Comparison of ENCODE assay signal across 24 cellular contexts in the genomic region with DNA sequence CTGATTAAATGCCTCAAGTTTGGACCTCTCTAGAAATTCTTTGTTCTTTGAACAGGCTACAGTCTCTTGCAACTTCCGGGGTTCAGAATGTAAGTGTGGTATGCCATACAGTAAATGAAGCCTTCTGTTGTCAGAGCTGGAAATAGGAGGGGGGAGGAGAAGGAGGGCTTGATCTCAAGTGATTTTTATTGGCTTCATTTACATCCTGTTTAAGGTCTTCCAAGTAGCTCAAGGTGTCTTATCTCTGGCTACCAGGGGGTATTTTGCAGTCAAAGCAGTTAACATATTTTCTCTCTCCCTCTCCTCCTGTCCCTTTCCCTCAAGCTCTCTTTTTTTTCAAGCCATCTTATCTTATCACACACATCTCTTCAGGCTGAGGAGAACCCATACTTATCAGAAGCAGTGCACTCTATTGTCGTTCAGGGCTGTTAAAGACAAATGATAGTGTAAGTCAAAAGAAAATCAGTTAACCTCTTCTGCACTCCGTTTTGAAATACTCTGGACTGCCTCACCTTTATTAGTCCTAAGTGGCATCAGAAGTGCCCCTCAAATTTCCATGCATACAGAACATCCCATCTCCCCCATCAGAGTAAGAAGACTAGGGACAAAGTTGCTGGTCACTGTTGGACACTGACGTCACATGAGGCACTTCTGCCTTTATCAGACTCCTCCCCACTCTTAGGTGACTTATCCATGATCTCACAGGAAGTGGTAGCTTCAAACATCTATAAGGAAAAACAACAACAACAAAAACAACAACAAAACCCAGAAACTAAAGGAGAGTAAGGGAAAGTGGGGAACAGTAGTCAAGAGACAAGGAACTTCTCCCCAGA.
DNase-seq lines count a peak whose midpoint lies in the region; ATAC-seq, FAIRE-seq and TF ChIP-seq lines count a peak whose summit lies in the region.
"Had no signal": no experiment of that assay in that cellular context is flagged by ENCODE, and none has a peak within 500 bp of the region (broad histone marks: within the 10 kb centered on the region; RNA-seq: fewer than 3 reads in every experiment).

No MANE protein-coding gene starts in this region.

- H3K4me3 Mint-ChIP-seq in astrocyte (ENCODE audit: unreplicated experiment) (no peak overlapping the region), CD14-positive monocyte (no peak overlapping the region)
- H3K4me3 Mint-ChIP-seq: activated CD4-positive, alpha-beta memory T cell treated with anti-CD3 and anti-CD28 coated beads for 36 hours; activated naive CD8-positive, alpha-beta T cell; naive thymus-derived CD8-positive, alpha-beta T cell; stimulated activated memory B cell treated with anti-CD40 and anti-IgM and Interleukin-4, amounts not matched to agents 10 μg/mL and 1 μg/mL and 100 μg/mL, for 72 hours; type B pancreatic cell had no signal

- H3K27ac Mint-ChIP-seq in astrocyte (ENCODE audit: unreplicated experiment) (no peak overlapping the region), CD14-positive monocyte (no peak overlapping the region)
- H3K27ac Mint-ChIP-seq: activated CD4-positive, alpha-beta memory T cell treated with anti-CD3 and anti-CD28 coated beads for 36 hours; activated naive CD8-positive, alpha-beta T cell; naive thymus-derived CD8-positive, alpha-beta T cell; progenitor cell of endocrine pancreas; stimulated activated memory B cell treated with anti-CD40 and anti-IgM and Interleukin-4, amounts not matched to agents 10 μg/mL and 1 μg/mL and 100 μg/mL, for 72 hours; type B pancreatic cell had no signal

- TF ChIP-seq CTCF in astrocyte (IDR thresholded peaks at IDR 0.05; ENCODE audit: insufficient read depth, low read depth, low read length) (no peak), HepG2 (CRISPR knock-in tag; IDR thresholded peaks at IDR 0.05) (no peak), CD14-positive monocyte (IDR thresholded peaks at IDR 0.05) (no peak)

- H3K9me3 ChIP-seq in astrocyte (ENCODE audit: insufficient read depth, low read depth, low read length) (no peaks in the 10 kb centered on the region), HepG2 (ENCODE audit: low read length) (no peaks in the 10 kb centered on the region)
- H3K9me3 ChIP-seq: BLaER1 treated with 17β-estradiol and CSF1 and Interleukin-3, amounts not matched to agents 10 nM and 100 nM had no signal

- in situ Hi-C loops in HepG2 (cut with HindIII; ENCODE audit: extremely low pct_ligation_motif_present, low pct_unique_long_range_greater_than_20kb): no loop called here

- ATAC-seq in HepG2: no peak
- ATAC-seq: stimulated activated memory B cell treated with anti-CD40 and anti-IgM and Interleukin-4, amounts not matched to agents 10 μg/mL and 1 μg/mL and 100 μg/mL, for 72 hours had no signal

- 1% methylated on average over 4 of the region's 4 CpGs for WGBS in HepG2 (ENCODE audit: low lambda C conversion rate)

- peak overlapping the region; percentile 32 for H3K4me3 ChIP-seq in Jurkat, Clone E6-1 (ENCODE audit: low read length)
- H3K4me3 ChIP-seq in astrocyte (ENCODE audit: insufficient read depth, low read depth, low read length) (no peak overlapping the region), HepG2 (replicated peaks in 1 of 3; ENCODE audit: insufficient read depth in 1 of 3, low read depth in 2 of 3, low read length in 3 of 3) (no peak overlapping the region)
- H3K4me3 ChIP-seq: BLaER1 treated with 17β-estradiol and CSF1 and Interleukin-3, amounts not matched to agents 10 nM and 100 nM had no signal

- CTCF ChIA-PET in HepG2 (lab: Yijun Ruan, JAX; ENCODE audit: low intra/inter-chr PET ratio, low total read pairs): no interaction called here

- FAIRE-seq in astrocyte (lab: Jason Lieb, UNC) (no peak), HepG2 (lab: Jason Lieb, UNC) (no peak)
- FAIRE-seq: frontal cortex, GM12891 had no signal

- H3K4me1 Mint-ChIP-seq in astrocyte (ENCODE audit: low read depth, unreplicated experiment): peaks cover 16% of the 10 kb centered on the region
- H3K4me1 Mint-ChIP-seq in CD14-positive monocyte: peaks cover 7% of the 10 kb centered on the region
- H3K4me1 Mint-ChIP-seq: naive thymus-derived CD8-positive, alpha-beta T cell; stimulated activated memory B cell treated with anti-CD40 and anti-IgM and Interleukin-4, amounts not matched to agents 10 μg/mL and 1 μg/mL and 100 μg/mL, for 72 hours had no signal

- no peaks in the 10 kb centered on the region for H3K4me1 ChIP-seq in astrocyte (ENCODE audit: insufficient read depth, low read length)
- H3K4me1 ChIP-seq in HepG2 (ENCODE audit: insufficient read depth, low read length): no peaks in the 10 kb centered on the region

- TF ChIP-seq EP300 in HepG2 (IDR thresholded peaks at IDR 0.05; ENCODE audit: low read depth in 2 of 2, low read length in 2 of 2) (no peak), HepG2 (CRISPR knock-in tag; IDR thresholded peaks at IDR 0.05; ENCODE audit: borderline replicate concordance) (no peak)

- no peaks in the 10 kb centered on the region for H3K9me3 Mint-ChIP-seq in astrocyte (ENCODE audit: unreplicated experiment)
- H3K9me3 Mint-ChIP-seq in CD14-positive monocyte: no peaks in the 10 kb centered on the region
- H3K9me3 Mint-ChIP-seq: activated CD4-positive, alpha-beta memory T cell treated with anti-CD3 and anti-CD28 coated beads for 36 hours; naive thymus-derived CD8-positive, alpha-beta T cell; stimulated activated memory B cell treated with anti-CD40 and anti-IgM and Interleukin-4, amounts not matched to agents 10 μg/mL and 1 μg/mL and 100 μg/mL, for 72 hours; type B pancreatic cell had no signal

- no peaks in the 10 kb centered on the region for H3K27me3 ChIP-seq in astrocyte (ENCODE audit: insufficient read depth, low read length)
- H3K27me3 ChIP-seq in HepG2 (ENCODE audit: control insufficient read depth in 1 of 2, insufficient read depth in 2 of 2, low read length in 2 of 2): no peaks in the 10 kb centered on the region
- H3K27me3 ChIP-seq: BLaER1 treated with 17β-estradiol and CSF1 and Interleukin-3, amounts not matched to agents 10 nM and 100 nM had no signal

- H3K36me3 ChIP-seq in astrocyte (ENCODE audit: insufficient read depth, low read length): no peaks in the 10 kb centered on the region
- no peaks in the 10 kb centered on the region for H3K36me3 ChIP-seq in HepG2 (replicated peaks in 1 of 2; ENCODE audit: control insufficient read depth in 1 of 2, insufficient read depth in 2 of 2, low read length in 2 of 2)
- H3K36me3 ChIP-seq: BLaER1 treated with 17β-estradiol and CSF1 and Interleukin-3, amounts not matched to agents 10 nM and 100 nM had no signal

- POLR2A ChIA-PET in HepG2 (lab: Yijun Ruan, JAX): no interaction called here

- H3K27ac ChIP-seq in astrocyte (ENCODE audit: low read depth, low read length) (no peak overlapping the region), HepG2 (ENCODE audit: extremely low read length, insufficient read depth, low read length) (no peak overlapping the region)
- H3K27ac ChIP-seq: 22Rv1; BLaER1 treated with 17β-estradiol and CSF1 and Interleukin-3, amounts not matched to agents 10 nM and 100 nM had no signal

- H3K79me2 ChIP-seq in astrocyte (ENCODE audit: insufficient read depth, low read length) (no peaks in the 10 kb centered on the region), HepG2 (ENCODE audit: insufficient read depth, low read length) (no peaks in the 10 kb centered on the region)

- no TSS peak for BruUV-seq in HepG2 (replicated peaks; lab: Mats Ljungman, UMichigan)

- H3K9ac ChIP-seq in astrocyte (ENCODE audit: low read length) (no peak overlapping the region), HepG2 (ENCODE audit: insufficient read depth, low read depth, low read length) (no peak overlapping the region)
- H3K9ac ChIP-seq: BLaER1 treated with 17β-estradiol and CSF1 and Interleukin-3, amounts not matched to agents 10 nM and 100 nM had no signal

- TF ChIP-seq RAD21 in HepG2 (CRISPR knock-in tag; IDR thresholded peaks at IDR 0.05): no peak

- H3K4me2 ChIP-seq in astrocyte (ENCODE audit: low read length) (no peak overlapping the region), HepG2 (ENCODE audit: low read depth, low read length) (no peak overlapping the region)

- no peaks in the 10 kb centered on the region for H3K27me3 Mint-ChIP-seq in astrocyte (ENCODE audit: low read depth, unreplicated experiment)
- no peaks in the 10 kb centered on the region for H3K27me3 Mint-ChIP-seq in CD14-positive monocyte (ENCODE audit: low read depth in 3 of 3)
- H3K27me3 Mint-ChIP-seq: activated CD4-positive, alpha-beta memory T cell treated with anti-CD3 and anti-CD28 coated beads for 36 hours; activated naive CD8-positive, alpha-beta T cell; stimulated activated memory B cell treated with anti-CD40 and anti-IgM and Interleukin-4, amounts not matched to agents 10 μg/mL and 1 μg/mL and 100 μg/mL, for 72 hours had no signal

- peak; percentile 31 for DNase-seq in DMS 273 (lab: John Stamatoyannopoulos, UW; ENCODE audit: unreplicated experiment)
- no peak for DNase-seq in DMS 273 treated with DMSO at 0.1 percent for 48 hours (lab: John Stamatoyannopoulos, UW)
- DNase-seq in Jurkat, Clone E6-1 (ENCODE audit: low read depth, low spot score): peak; percentile 95
- DNase-seq in astrocyte (ENCODE audit: low read depth): peak; percentile 18
- DNase-seq in HepG2 (ENCODE audit: low spot score): no peak
- DNase-seq in CD14-positive monocyte (ENCODE audit: low spot score): no peak
- DNase-seq in middle frontal gyrus (ENCODE audit: extremely low spot score, low spot score): no peak
- DNase-seq in LoVo (ENCODE audit: low spot score): no peak
- DNase-seq: activated CD4-positive, alpha-beta memory T cell treated with anti-CD3 and anti-CD28 coated beads for 36 hours; activated T-cell treated with anti-CD3 and anti-CD28 coated beads, Interleukin-2, amount 50 U/mL, for 48 hours; effector memory CD4-positive, alpha-beta T cell; GOT3; NCI-H1694; NCI-H510A; stimulated activated CD4-positive, alpha-beta T cell treated with anti-CD3 and anti-CD28 coated beads, Interleukin-12 subunit alpha, Interleukin-12 subunit beta, amount 100 ng/mL, for 4 hours had no signal

- no peak overlapping the region for H2AFZ ChIP-seq in astrocyte (ENCODE audit: low read depth, low read length)
- H2AFZ ChIP-seq in HepG2 (ENCODE audit: low read length): no peak overlapping the region

- TF ChIP-seq POLR2A in HepG2 (IDR thresholded peaks at IDR 0.05; ENCODE audit: insufficient read depth in 1 of 2, low read depth in 2 of 2, low read length in 2 of 2): no peak

- intact Hi-C loops in HepG2 (cut with micrococcal nuclease; ENCODE audit: unreplicated experiment): loop anchor here (10.0 kb wide), 2 partner anchors 65 to 75 kb away; no protein-coding TSS in a partner anchor
- intact Hi-C loops in CD14-positive monocyte (cut with micrococcal nuclease): no loop called here

- H4K20me1 ChIP-seq in astrocyte (ENCODE audit: insufficient read depth, low read length): no peaks in the 10 kb centered on the region
- no peaks in the 10 kb centered on the region for H4K20me1 ChIP-seq in HepG2 (ENCODE audit: insufficient read depth, low read length)
- H4K20me1 ChIP-seq: BLaER1 treated with 17β-estradiol and CSF1 and Interleukin-3, amounts not matched to agents 10 nM and 100 nM had no signal

- no peaks in the 10 kb centered on the region for H3K36me3 Mint-ChIP-seq in astrocyte (ENCODE audit: low read depth, unreplicated experiment)
- H3K36me3 Mint-ChIP-seq in CD14-positive monocyte: no peaks in the 10 kb centered on the region
- H3K36me3 Mint-ChIP-seq: activated CD4-positive, alpha-beta memory T cell treated with anti-CD3 and anti-CD28 coated beads for 36 hours; activated naive CD8-positive, alpha-beta T cell; naive thymus-derived CD8-positive, alpha-beta T cell; stimulated activated memory B cell treated with anti-CD40 and anti-IgM and Interleukin-4, amounts not matched to agents 10 μg/mL and 1 μg/mL and 100 μg/mL, for 72 hours had no signal

Comparison
In these comparisons a context has a peak if more than half of its experiments do, and no peak if none do; other contexts are left out.
1. DNase-seq: peak in DMS 273 (single experiment), Jurkat, Clone E6-1 (single experiment) and astrocyte (single experiment); none in DMS 273 treated with DMSO at 0.1 percent for 48 hours (single experiment), HepG2 (single experiment), CD14-positive monocyte (single experiment), middle frontal gyrus (single experiment) and LoVo (single experiment).